ENCODE assay signal across 2 cellular contexts in the genomic region with DNA sequence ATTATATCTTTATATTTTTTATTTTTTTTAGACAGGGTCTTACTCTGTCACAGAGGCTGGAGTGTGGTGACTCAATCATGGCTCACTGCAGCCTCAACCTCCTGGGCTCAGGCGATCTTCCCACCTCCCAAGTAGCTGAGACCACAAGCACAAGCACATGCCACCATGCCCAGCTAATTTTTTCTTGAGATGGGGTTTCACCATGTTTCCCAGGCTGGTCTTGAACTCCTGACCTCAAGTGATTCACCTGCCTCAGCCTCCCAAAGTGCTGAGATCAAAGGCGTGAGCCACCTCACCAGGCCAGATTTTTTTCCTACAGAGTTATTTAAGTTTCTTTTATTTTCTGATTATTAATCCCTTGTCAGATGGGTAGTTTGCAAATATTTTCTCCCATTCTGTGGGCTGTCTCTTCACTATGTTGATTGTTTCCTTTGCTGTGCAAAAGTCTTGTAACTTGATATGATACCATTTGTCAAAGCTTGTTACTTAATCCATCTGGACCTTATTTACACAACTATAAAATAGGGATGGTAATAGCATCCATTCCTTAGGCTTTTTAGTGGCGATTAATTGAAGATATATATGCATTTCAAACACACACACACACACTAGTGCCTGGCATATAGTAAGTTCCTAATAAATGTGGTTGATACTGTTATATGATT.
TF ChIP-seq lines count a peak whose summit lies in the region.

No MANE protein-coding gene starts in this region.

TF ChIP-seq in HepG2, 621 proteins besides CTCF, POLR2A, EP300 and RAD21 (continued from another document):
- TF ChIP-seq, protein P1, sequence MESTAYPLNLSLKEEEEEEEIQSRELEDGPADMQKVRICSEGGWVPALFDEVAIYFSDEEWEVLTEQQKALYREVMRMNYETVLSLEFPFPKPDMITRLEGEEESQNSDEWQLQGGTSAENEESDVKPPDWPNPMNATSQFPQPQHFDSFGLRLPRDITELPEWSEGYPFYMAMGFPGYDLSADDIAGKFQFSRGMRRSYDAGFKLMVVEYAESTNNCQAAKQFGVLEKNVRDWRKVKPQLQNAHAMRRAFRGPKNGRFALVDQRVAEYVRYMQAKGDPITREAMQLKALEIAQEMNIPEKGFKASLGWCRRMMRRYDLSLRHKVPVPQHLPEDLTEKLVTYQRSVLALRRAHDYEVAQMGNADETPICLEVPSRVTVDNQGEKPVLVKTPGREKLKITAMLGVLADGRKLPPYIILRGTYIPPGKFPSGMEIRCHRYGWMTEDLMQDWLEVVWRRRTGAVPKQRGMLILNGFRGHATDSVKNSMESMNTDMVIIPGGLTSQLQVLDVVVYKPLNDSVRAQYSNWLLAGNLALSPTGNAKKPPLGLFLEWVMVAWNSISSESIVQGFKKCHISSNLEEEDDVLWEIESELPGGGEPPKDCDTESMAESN (CRISPR knock-in tag; conservative IDR thresholded peaks at IDR 0.05) = no peak
- TF ChIP-seq FOSL2 (CRISPR knock-in tag; IDR thresholded peaks at IDR 0.05) = 0 out of 2 replicates have a peak, but pooled peaks have one; percentile 15
- TF ChIP-seq ATRX (CRISPR knock-in tag; IDR thresholded peaks at IDR 0.05; ENCODE audit: borderline replicate concordance) = no peak
- TF ChIP-seq SIX4 (CRISPR knock-in tag; IDR thresholded peaks at IDR 0.05) = peak; percentile 48; the same call in 1 of the 2 replicates
- no peak for TF ChIP-seq TFE3 (CRISPR knock-in tag; IDR thresholded peaks at IDR 0.05)
- TF ChIP-seq ZNF883 (CRISPR knock-in tag; IDR thresholded peaks at IDR 0.05; ENCODE audit: not compliant biosample characterization) = no peak
- TF ChIP-seq ZSCAN21 (CRISPR knock-in tag; IDR thresholded peaks at IDR 0.05; ENCODE audit: borderline replicate concordance) = no peak
- 0 out of 2 replicates have a peak, but pooled peaks have one; percentile 14 for TF ChIP-seq RARA (CRISPR knock-in tag; IDR thresholded peaks at IDR 0.05)
- TF ChIP-seq KLF6 (CRISPR knock-in tag; IDR thresholded peaks at IDR 0.05) = no peak
- no peak for TF ChIP-seq ZNF691 (CRISPR knock-in tag; IDR thresholded peaks at IDR 0.05; ENCODE audit: borderline replicate concordance, low read depth)
- TF ChIP-seq FOXA3 (CRISPR knock-in tag; IDR thresholded peaks at IDR 0.05) = 0 out of 2 replicates have a peak, but pooled peaks have one; percentile 13

TF ChIP-seq in WTC11, 78 proteins besides CTCF, POLR2A, EP300 and RAD21 (continued from another document):
- TF ChIP-seq, protein P2, sequence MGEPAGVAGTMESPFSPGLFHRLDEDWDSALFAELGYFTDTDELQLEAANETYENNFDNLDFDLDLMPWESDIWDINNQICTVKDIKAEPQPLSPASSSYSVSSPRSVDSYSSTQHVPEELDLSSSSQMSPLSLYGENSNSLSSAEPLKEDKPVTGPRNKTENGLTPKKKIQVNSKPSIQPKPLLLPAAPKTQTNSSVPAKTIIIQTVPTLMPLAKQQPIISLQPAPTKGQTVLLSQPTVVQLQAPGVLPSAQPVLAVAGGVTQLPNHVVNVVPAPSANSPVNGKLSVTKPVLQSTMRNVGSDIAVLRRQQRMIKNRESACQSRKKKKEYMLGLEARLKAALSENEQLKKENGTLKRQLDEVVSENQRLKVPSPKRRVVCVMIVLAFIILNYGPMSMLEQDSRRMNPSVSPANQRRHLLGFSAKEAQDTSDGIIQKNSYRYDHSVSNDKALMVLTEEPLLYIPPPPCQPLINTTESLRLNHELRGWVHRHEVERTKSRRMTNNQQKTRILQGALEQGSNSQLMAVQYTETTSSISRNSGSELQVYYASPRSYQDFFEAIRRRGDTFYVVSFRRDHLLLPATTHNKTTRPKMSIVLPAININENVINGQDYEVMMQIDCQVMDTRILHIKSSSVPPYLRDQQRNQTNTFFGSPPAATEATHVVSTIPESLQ (CRISPR knock-in tag; IDR thresholded peaks at IDR 0.05) = no peak
- TF ChIP-seq CDX4 (CRISPR knock-in tag; IDR thresholded peaks at IDR 0.05; ENCODE audit: borderline replicate concordance) = no peak
- no peak for TF ChIP-seq MAX (CRISPR knock-in tag; IDR thresholded peaks at IDR 0.05)
- TF ChIP-seq ZNF138 (CRISPR knock-in tag; conservative IDR thresholded peaks at IDR 0.05) = no peak
- TF ChIP-seq, protein P3, sequence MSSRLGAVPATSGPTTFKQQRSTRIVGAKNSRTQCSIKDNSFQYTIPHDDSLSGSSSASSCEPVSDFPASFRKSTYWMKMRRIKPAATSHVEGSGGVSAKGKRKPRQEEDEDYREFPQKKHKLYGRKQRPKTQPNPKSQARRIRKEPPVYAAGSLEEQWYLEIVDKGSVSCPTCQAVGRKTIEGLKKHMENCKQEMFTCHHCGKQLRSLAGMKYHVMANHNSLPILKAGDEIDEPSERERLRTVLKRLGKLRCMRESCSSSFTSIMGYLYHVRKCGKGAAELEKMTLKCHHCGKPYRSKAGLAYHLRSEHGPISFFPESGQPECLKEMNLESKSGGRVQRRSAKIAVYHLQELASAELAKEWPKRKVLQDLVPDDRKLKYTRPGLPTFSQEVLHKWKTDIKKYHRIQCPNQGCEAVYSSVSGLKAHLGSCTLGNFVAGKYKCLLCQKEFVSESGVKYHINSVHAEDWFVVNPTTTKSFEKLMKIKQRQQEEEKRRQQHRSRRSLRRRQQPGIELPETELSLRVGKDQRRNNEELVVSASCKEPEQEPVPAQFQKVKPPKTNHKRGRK (CRISPR knock-in tag; IDR thresholded peaks at IDR 0.05; ENCODE audit: borderline replicate concordance) = no peak
- TF ChIP-seq ARID4B (CRISPR knock-in tag; IDR thresholded peaks at IDR 0.05; ENCODE audit: borderline replicate concordance) = no peak
